16 cellular contexts compared by ENCODE assay signal in the genomic region with DNA sequence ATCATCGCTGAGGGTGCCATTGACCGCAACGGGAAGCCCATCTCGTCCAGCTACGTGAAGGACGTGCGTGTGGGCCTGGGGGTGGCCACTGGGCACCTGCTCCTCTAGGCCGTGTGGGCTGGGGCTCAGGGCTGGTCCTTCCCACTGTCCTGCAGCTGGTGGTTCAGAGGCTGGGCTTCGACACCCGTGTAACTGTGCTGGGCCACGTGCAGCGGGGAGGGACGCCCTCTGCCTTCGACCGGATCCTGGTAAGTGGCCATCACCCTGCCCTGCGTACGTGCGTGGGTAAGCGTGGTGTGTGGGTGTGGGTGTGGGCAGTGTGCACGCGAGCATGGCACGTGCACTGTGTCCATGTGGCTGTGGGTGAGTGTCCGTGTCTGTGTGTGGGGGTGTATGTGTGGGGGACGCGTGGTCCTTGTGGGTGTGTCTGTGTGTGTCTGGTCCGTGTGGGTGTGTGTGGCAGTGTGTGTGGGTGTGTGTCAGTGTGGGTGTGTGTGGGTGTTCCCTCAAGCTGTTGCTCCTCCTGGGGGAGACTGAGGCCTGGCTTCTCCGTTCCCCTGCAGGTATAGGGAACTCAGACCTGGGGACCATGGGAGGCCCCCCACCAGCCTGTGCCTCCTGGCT. TPM values are rescaled to one million over a fixed set of nuclear protein-coding genes. Genes with fewer than 3 reads are reported as not detected.
DNase-seq lines count a peak whose midpoint lies in the region; ATAC-seq lines count a peak whose summit lies in the region.
"Had no signal": no experiment of that assay in that cellular context is flagged by ENCODE, and none has a peak within 500 bp of the region (broad histone marks: within the 10 kb centered on the region; RNA-seq: fewer than 3 reads in every experiment).

No MANE protein-coding gene starts in this region.

- peaks cover 24 to 84% of the 10 kb centered on the region in 2 donors for H3K36me3 ChIP-seq in neuronal stem cell (replicated peaks in 1 of 2; ENCODE audit: control insufficient read depth in 2 of 2, insufficient read depth in 2 of 2, low read length in 2 of 2)

- H2BK12ac ChIP-seq in neuronal stem cell (ENCODE audit: low read length): peak overlapping the region; percentile 98

- no peak for DNase-seq in activated T-cell treated with anti-CD3 and anti-CD28 coated beads, Interleukin-2, amount 50 U/mL, for 24 hours
- DNase-seq in activated T-cell treated with anti-CD3 and anti-CD28 coated beads, Interleukin-2, amount 50 U/mL, for 72 hours: no peak
- DNase-seq in neuronal stem cell (ENCODE audit: low spot score) (no peak), AG20443 (ENCODE audit: low spot score) (no peak)
- DNase-seq: activated CD4-positive, alpha-beta T cell treated with anti-CD3 and anti-CD28 coated beads, Interleukin-2, amount 50 U/mL, for 4 hours; DMS53; glutamatergic neuron; mesenchymal stem cell; NCI-H774 had no signal

- H3K79me1 ChIP-seq in neuronal stem cell (ENCODE audit: low read depth, low read length): peaks cover 4% of the 10 kb centered on the region

- no peak overlapping the region for H4K8ac ChIP-seq in neuronal stem cell (ENCODE audit: low read depth, low read length)

- no CpG with 5 or more reads among the region's 27 CpGs for WGBS in neuronal stem cell (ENCODE audit: extremely low coverage in 2 of 2, insufficient read length in 2 of 2, insufficient replicate concordance in 1 of 2), 2 donors

- H3K36me3 Mint-ChIP-seq in activated T-cell treated with anti-CD3 and anti-CD28 coated beads, Interleukin-2, amount 50 U/mL, for 24 hours (ENCODE audit: low read depth): peaks cover 76% of the 10 kb centered on the region
- H3K36me3 Mint-ChIP-seq in activated T-cell treated with anti-CD3 and anti-CD28 coated beads, Interleukin-2, amount 50 U/mL, for 72 hours (ENCODE audit: insufficient read depth in 2 of 2): no peaks in the 10 kb centered on the region
- H3K36me3 Mint-ChIP-seq: IgD-negative memory B cell had no signal

- H3K4me1 Mint-ChIP-seq in activated T-cell treated with anti-CD3 and anti-CD28 coated beads, Interleukin-2, amount 50 U/mL, for 24 hours (ENCODE audit: low read depth): no peaks in the 10 kb centered on the region
- H3K4me1 Mint-ChIP-seq in activated T-cell treated with anti-CD3 and anti-CD28 coated beads, Interleukin-2, amount 50 U/mL, for 72 hours (ENCODE audit: low read depth): no peaks in the 10 kb centered on the region
- H3K4me1 Mint-ChIP-seq: IgD-negative memory B cell, neural crest cell had no signal

- no peak overlapping the region for H2BK15ac ChIP-seq in neuronal stem cell (ENCODE audit: low read length)

- H3K18ac ChIP-seq in neuronal stem cell (ENCODE audit: low read length): peak overlapping the region; percentile 71

- H3K27me3 Mint-ChIP-seq in activated T-cell treated with anti-CD3 and anti-CD28 coated beads, Interleukin-2, amount 50 U/mL, for 24 hours: no peaks in the 10 kb centered on the region
- H3K27me3 Mint-ChIP-seq in activated T-cell treated with anti-CD3 and anti-CD28 coated beads, Interleukin-2, amount 50 U/mL, for 72 hours (ENCODE audit: low read depth): no peaks in the 10 kb centered on the region
- H3K27me3 Mint-ChIP-seq: IgD-negative memory B cell had no signal

- peak overlapping the region; percentile 82 for H3K14ac ChIP-seq in neuronal stem cell (ENCODE audit: low read length)

- H3K9me3 Mint-ChIP-seq in activated T-cell treated with anti-CD3 and anti-CD28 coated beads, Interleukin-2, amount 50 U/mL, for 24 hours: no peaks in the 10 kb centered on the region
- no peaks in the 10 kb centered on the region for H3K9me3 Mint-ChIP-seq in activated T-cell treated with anti-CD3 and anti-CD28 coated beads, Interleukin-2, amount 50 U/mL, for 72 hours
- H3K9me3 Mint-ChIP-seq: activated T-helper 1 cell treated with anti-CD3 and anti-CD28 coated beads, Interleukin-12 subunit alpha, Interleukin-12 subunit beta, Interleukin-2, Interleukin-4 antibody, amounts not matched to agents 30 ng/mL and 10 ng/mL and 1 ng/mL, durations not matched to agents 14 hours and 24 hours and 36 hours; IgD-negative memory B cell; neural crest cell had no signal

- peak overlapping the region; percentile 89 for H3K4ac ChIP-seq in neuronal stem cell (ENCODE audit: low read length)

- peak overlapping the region; percentile 91 for H3K23ac ChIP-seq in neuronal stem cell (ENCODE audit: low read depth, low read length, poor library complexity)

- no peak overlapping the region for H3K4me2 ChIP-seq in neuronal stem cell (ENCODE audit: insufficient read depth, low read length, poor library complexity, severe bottlenecking)

- no peak overlapping the region for H2AFZ ChIP-seq in neuronal stem cell (ENCODE audit: low read length)

- no peak overlapping the region for H2BK5ac ChIP-seq in neuronal stem cell (ENCODE audit: low read length)

- no peak overlapping the region for H3K27ac ChIP-seq in neuronal stem cell (replicated peaks; ENCODE audit: low read length)
- H3K27ac ChIP-seq: C4-2B, suprapubic skin had no signal

- H3K9me3 ChIP-seq in neuronal stem cell (replicated peaks in 1 of 2; ENCODE audit: control insufficient read depth in 2 of 2, insufficient read depth in 1 of 2, low read depth in 1 of 2, low read length in 2 of 2): peaks cover 0 to 2% of the 10 kb centered on the region in 2 donors
- H3K9me3 ChIP-seq: suprapubic skin had no signal

- no peaks in the 10 kb centered on the region for H3K27me3 ChIP-seq in neuronal stem cell (ENCODE audit: control insufficient read depth in 3 of 3, insufficient read depth in 3 of 3, low read depth in 1 of 3, low read length in 3 of 3)
- H3K27me3 ChIP-seq: suprapubic skin had no signal

- H3K4me1 ChIP-seq in neuronal stem cell (ENCODE audit: control insufficient read depth in 2 of 2, insufficient read depth in 1 of 2, low read depth in 1 of 2, low read length in 2 of 2): no peaks in the 10 kb centered on the region
- H3K4me1 ChIP-seq: suprapubic skin had no signal

- no peak overlapping the region for H3K4me3 Mint-ChIP-seq in activated T-cell treated with anti-CD3 and anti-CD28 coated beads, Interleukin-2, amount 50 U/mL, for 24 hours
- no peak overlapping the region for H3K4me3 Mint-ChIP-seq in activated T-cell treated with anti-CD3 and anti-CD28 coated beads, Interleukin-2, amount 50 U/mL, for 72 hours
- H3K4me3 Mint-ChIP-seq: activated T-helper 1 cell treated with anti-CD3 and anti-CD28 coated beads, Interleukin-12 subunit alpha, Interleukin-12 subunit beta, Interleukin-2, Interleukin-4 antibody, amounts not matched to agents 30 ng/mL and 10 ng/mL and 1 ng/mL, durations not matched to agents 14 hours and 24 hours and 36 hours; IgD-negative memory B cell; neural crest cell had no signal

- ATAC-seq in activated T-cell treated with anti-CD3 and anti-CD28 coated beads, Interleukin-2, amount 50 U/mL, for 72 hours (replicated peaks in 1 of 2): no peak

- no peak overlapping the region for H2BK120ac ChIP-seq in neuronal stem cell (ENCODE audit: low read depth, low read length)

- H3K4me3 ChIP-seq in neuronal stem cell (ENCODE audit: low read length in 2 of 2): no peak overlapping the region
- H3K4me3 ChIP-seq: suprapubic skin had no signal

- H3K27ac Mint-ChIP-seq in activated T-cell treated with anti-CD3 and anti-CD28 coated beads, Interleukin-2, amount 50 U/mL, for 24 hours: peak overlapping the region; percentile 76
- H3K27ac Mint-ChIP-seq in activated T-cell treated with anti-CD3 and anti-CD28 coated beads, Interleukin-2, amount 50 U/mL, for 72 hours: no peak overlapping the region
- H3K27ac Mint-ChIP-seq: activated T-helper 1 cell treated with anti-CD3 and anti-CD28 coated beads, Interleukin-12 subunit alpha, Interleukin-12 subunit beta, Interleukin-2, Interleukin-4 antibody, amounts not matched to agents 30 ng/mL and 10 ng/mL and 1 ng/mL, durations not matched to agents 14 hours and 24 hours and 36 hours; IgD-negative memory B cell had no signal

- peak overlapping the region; percentile 84 for H2AK5ac ChIP-seq in neuronal stem cell (ENCODE audit: low read depth, low read length)

- peak overlapping the region; percentile 84 for H3K9ac ChIP-seq in neuronal stem cell (ENCODE audit: low read depth, low read length, poor library complexity)

- H4K91ac ChIP-seq in neuronal stem cell (ENCODE audit: low read depth, low read length, poor library complexity): no peak overlapping the region

RNA-seq across cellular contexts. Expression of gene PFKL, which starts 16.5 kb away (rescaled TPM):
- total RNA-seq in activated T-cell treated with anti-CD3 and anti-CD28 coated beads, Interleukin-2, amount 50 U/mL, for 72 hours: 100 to 1,000 TPM; 104 to 109 TPM
- 37.4 TPM for polyA plus RNA-seq in neuronal stem cell (2013, experiment 1 of 2)
- polyA plus RNA-seq in neuronal stem cell (2013, experiment 2 of 2): 35.9 TPM

RNA-seq across cellular contexts. Expression of gene CFAP410, which starts 22.8 kb away (rescaled TPM):
- 10 to 100 TPM; 14.5 to 17.2 TPM for total RNA-seq in activated T-cell treated with anti-CD3 and anti-CD28 coated beads, Interleukin-2, amount 50 U/mL, for 72 hours
- polyA plus RNA-seq in neuronal stem cell (2013, experiment 1 of 2): 13.0 TPM
- 12.0 TPM for polyA plus RNA-seq in neuronal stem cell (2013, experiment 2 of 2)

RNA-seq across cellular contexts. Expression of gene AIRE, which starts 30.7 kb away (rescaled TPM):
- not detected for total RNA-seq in activated T-cell treated with anti-CD3 and anti-CD28 coated beads, Interleukin-2, amount 50 U/mL, for 72 hours
- polyA plus RNA-seq in neuronal stem cell (2013, experiment 1 of 2): not detected
- not detected for polyA plus RNA-seq in neuronal stem cell (2013, experiment 2 of 2)
- total RNA-seq: A172; activated T-helper 1 cell treated with anti-CD3 and anti-CD28 coated beads, Interleukin-12 subunit alpha, Interleukin-12 subunit beta, Interleukin-2, Interleukin-4 antibody, amounts not matched to agents 30 ng/mL and 10 ng/mL and 1 ng/mL, durations not matched to agents 14 hours and 24 hours and 36 hours; neural crest cell; suprapubic skin had no signal

RNA-seq across cellular contexts. Expression of gene TRPM2, which starts 37.0 kb away (rescaled TPM):
- 1 to 10 TPM; 2.4 to 3.2 TPM for total RNA-seq in activated T-cell treated with anti-CD3 and anti-CD28 coated beads, Interleukin-2, amount 50 U/mL, for 72 hours
- polyA plus RNA-seq in neuronal stem cell (2013, experiment 1 of 2): 0.03 TPM
- 0.03 TPM for polyA plus RNA-seq in neuronal stem cell (2013, experiment 2 of 2)
- total RNA-seq: neural crest cell had no signal

RNA-seq across cellular contexts. Expression of gene DNMT3L, which starts 54.7 kb away (rescaled TPM):
- not detected for total RNA-seq in activated T-cell treated with anti-CD3 and anti-CD28 coated beads, Interleukin-2, amount 50 U/mL, for 72 hours
- polyA plus RNA-seq in neuronal stem cell (2013, experiment 1 of 2): 0.04 TPM
- polyA plus RNA-seq in neuronal stem cell (2013, experiment 2 of 2): not detected
- total RNA-seq: A172; activated T-helper 1 cell treated with anti-CD3 and anti-CD28 coated beads, Interleukin-12 subunit alpha, Interleukin-12 subunit beta, Interleukin-2, Interleukin-4 antibody, amounts not matched to agents 30 ng/mL and 10 ng/mL and 1 ng/mL, durations not matched to agents 14 hours and 24 hours and 36 hours; neural crest cell; suprapubic skin had no signal
- polyA plus RNA-seq: esophagus, IgD-negative memory B cell had no signal
